In the genomic region with DNA sequence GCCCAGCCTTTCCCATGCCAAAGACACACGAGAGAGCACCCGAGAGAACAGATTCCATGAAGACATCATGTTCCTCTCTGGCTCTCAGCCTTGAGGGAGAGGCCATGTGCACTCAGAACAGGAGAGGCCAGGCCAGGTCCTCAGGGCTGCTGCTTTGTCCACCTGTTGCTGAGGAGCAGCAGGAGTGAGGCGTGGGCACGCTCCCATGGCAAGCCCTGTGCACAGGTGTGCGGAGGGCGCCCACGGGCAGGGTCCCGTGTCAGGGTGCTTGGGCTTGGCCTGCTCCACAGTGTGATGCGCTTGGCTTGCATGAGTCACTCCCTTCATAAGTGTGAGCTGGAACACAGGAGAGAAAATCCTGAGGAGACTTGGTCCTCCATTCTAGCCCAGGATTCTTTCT, we compare ENCODE assay signal across 29 cellular contexts. TPM values are rescaled to one million over a fixed set of nuclear protein-coding genes. Genes with fewer than 3 reads are reported as not detected.
DNase-seq lines count a peak whose midpoint lies in the region; TF ChIP-seq lines count a peak whose summit lies in the region.
"Had no signal": no experiment of that assay in that cellular context is flagged by ENCODE, and none has a peak within 500 bp of the region (broad histone marks: within the 10 kb centered on the region; RNA-seq: fewer than 3 reads in every experiment).

No MANE protein-coding gene starts in this region.

- H3K27ac ChIP-seq in HEK293 (ENCODE audit: extremely low read depth, low read depth, low read length) (no peak overlapping the region), neuronal stem cell (replicated peaks; ENCODE audit: low read length) (no peak overlapping the region)
- H3K27ac ChIP-seq: 22Rv1; A549; BLaER1; BLaER1 treated with 17β-estradiol and CSF1 and Interleukin-3, amounts not matched to agents 10 nM and 100 nM; C4-2B had no signal

- no peak overlapping the region for H4K8ac ChIP-seq in neuronal stem cell (ENCODE audit: low read depth, low read length)

- H2AK5ac ChIP-seq in neuronal stem cell (ENCODE audit: low read depth, low read length), result no peak overlapping the region

- H2BK5ac ChIP-seq in neuronal stem cell (ENCODE audit: low read length), result no peak overlapping the region

- H3K36me3 ChIP-seq in HEK293 (ENCODE audit: control insufficient read depth in 2 of 2, insufficient read depth in 1 of 2, low read length in 2 of 2), result no peaks in the 10 kb centered on the region
- no peaks in the 10 kb centered on the region for H3K36me3 ChIP-seq in neuronal stem cell (replicated peaks in 1 of 2; ENCODE audit: control insufficient read depth in 2 of 2, insufficient read depth in 2 of 2, low read length in 2 of 2)
- H3K36me3 ChIP-seq: BE2C, BLaER1 had no signal

- peak overlapping the region; percentile 56 for H3K14ac ChIP-seq in neuronal stem cell (ENCODE audit: low read length)

- H2BK120ac ChIP-seq in neuronal stem cell (ENCODE audit: low read depth, low read length), result no peak overlapping the region

- H3K9me3 ChIP-seq in HEK293 (ENCODE audit: control insufficient read depth, insufficient read depth, low read depth, low read length), result no peaks in the 10 kb centered on the region
- H3K9me3 ChIP-seq in neuronal stem cell (replicated peaks in 1 of 2; ENCODE audit: control insufficient read depth in 2 of 2, insufficient read depth in 1 of 2, low read depth in 1 of 2, low read length in 2 of 2), result peaks cover 24 to 27% of the 10 kb centered on the region in 2 donors
- H3K9me3 ChIP-seq: BE2C had no signal

- WGBS in neuronal stem cell (ENCODE audit: extremely low coverage in 2 of 2, insufficient read length in 2 of 2, insufficient replicate concordance in 1 of 2), 2 donors, result no CpG with 5 or more reads among the region's 9 CpGs

- no peak for TF ChIP-seq CTCF in HEK293 (tag by site-specific recombination; IDR thresholded peaks at IDR 0.05)

- H3K4me1 ChIP-seq in HEK293 (ENCODE audit: control insufficient read depth, insufficient read depth, low read length), result no peaks in the 10 kb centered on the region
- no peaks in the 10 kb centered on the region for H3K4me1 ChIP-seq in neuronal stem cell (ENCODE audit: control insufficient read depth in 2 of 2, insufficient read depth in 1 of 2, low read depth in 1 of 2, low read length in 2 of 2)
- H3K4me1 ChIP-seq: A549; BE2C; BLaER1; BLaER1 treated with 17β-estradiol and CSF1 and Interleukin-3, amounts not matched to agents 10 nM and 100 nM; Caco-2 had no signal

- H3K4me2 ChIP-seq in neuronal stem cell (ENCODE audit: insufficient read depth, low read length, poor library complexity, severe bottlenecking), result no peak overlapping the region
- H3K4me2 ChIP-seq: A549; BLaER1; BLaER1 treated with 17β-estradiol and CSF1 and Interleukin-3, amounts not matched to agents 10 nM and 100 nM had no signal

- no peak overlapping the region for H3K4me3 ChIP-seq in HEK293 (ENCODE audit: low read depth, low read length)
- H3K4me3 ChIP-seq in neuronal stem cell (ENCODE audit: low read length in 2 of 2), result no peak overlapping the region
- H3K4me3 ChIP-seq: A549; BLaER1; BLaER1 treated with 17β-estradiol and CSF1 and Interleukin-3, amounts not matched to agents 10 nM and 100 nM had no signal

- H3K23ac ChIP-seq in neuronal stem cell (ENCODE audit: low read depth, low read length, poor library complexity), result no peak overlapping the region

- DNase-seq in neuronal stem cell (ENCODE audit: low spot score) (no peak), NCI-H1092 (lab: John Stamatoyannopoulos, UW) (no peak), MV-4-11 (lab: John Stamatoyannopoulos, UW) (no peak)
- DNase-seq: 8988T; ACHN; AML-193; BE2C; C1 segment of cervical spinal cord; Caco-2; Calu3; CD4-positive, alpha-beta memory T cell; CD4-positive, alpha-beta T cell; CD4-positive, CD25-positive, alpha-beta regulatory T cell; CD8-positive, alpha-beta memory T cell; CD8-positive, alpha-beta T cell; COR-L47; DMS 273 treated with DMSO at 0.1 percent for 48 hours; DMS153; DMS53; DMS79; DMS79 treated with DMSO at 0.1 percent for 48 hours; DND-41; EL had no signal

- no peak overlapping the region for H2AFZ ChIP-seq in neuronal stem cell (ENCODE audit: low read length)

- no peak overlapping the region for H3K9ac ChIP-seq in neuronal stem cell (ENCODE audit: low read depth, low read length, poor library complexity)
- H3K9ac ChIP-seq: BLaER1; BLaER1 treated with 17β-estradiol and CSF1 and Interleukin-3, amounts not matched to agents 10 nM and 100 nM had no signal

- POLR2A ChIA-PET in HEK293 (lab: Yijun Ruan, JAX), result no interaction called here

- H4K91ac ChIP-seq in neuronal stem cell (ENCODE audit: low read depth, low read length, poor library complexity), result no peak overlapping the region

- CTCF ChIA-PET in HEK293 (lab: Yijun Ruan, JAX), result no interaction called here

- H3K4ac ChIP-seq in neuronal stem cell (ENCODE audit: low read length), result no peak overlapping the region

- H2BK15ac ChIP-seq in neuronal stem cell (ENCODE audit: low read length), result no peak overlapping the region

- peak overlapping the region; percentile 22 for H2BK12ac ChIP-seq in neuronal stem cell (ENCODE audit: low read length)

- no peak overlapping the region for H3K18ac ChIP-seq in neuronal stem cell (ENCODE audit: low read length)

- H3K79me1 ChIP-seq in neuronal stem cell (ENCODE audit: low read depth, low read length), result no peaks in the 10 kb centered on the region

- H3K27me3 ChIP-seq in neuronal stem cell (ENCODE audit: control insufficient read depth in 3 of 3, insufficient read depth in 3 of 3, low read depth in 1 of 3, low read length in 3 of 3), result no peaks in the 10 kb centered on the region
- H3K27me3 ChIP-seq: BE2C; BLaER1; BLaER1 treated with 17β-estradiol and CSF1 and Interleukin-3, amounts not matched to agents 10 nM and 100 nM had no signal

TF ChIP-seq in HEK293, 187 proteins besides CTCF, POLR2A, EP300 and RAD21:
- TF ChIP-seq ZNF521 (tag by site-specific recombination; IDR thresholded peaks at IDR 0.05) (no peak), SCRT2 (tag by site-specific recombination; IDR thresholded peaks at IDR 0.05) (peak; percentile 78)
TF ChIP-seq in HEK293: peak in this region for 1.

RNA-seq across cellular contexts. Expression of a gene that starts 27.4 kb away (rescaled TPM):
- polyA plus RNA-seq in neuronal stem cell (2013, experiment 1 of 2), result 19.3 TPM
- 19.3 TPM for polyA plus RNA-seq in neuronal stem cell (2013, experiment 2 of 2)
